Comparison of ENCODE assay signal across 16 cellular contexts in genomic region chr7:70387197-70387596, GRCh38.
"Had no signal": no experiment of that assay in that cellular context is flagged by ENCODE, and none has a peak within 500 bp of the region (broad histone marks: within the 10 kb centered on the region; RNA-seq: fewer than 3 reads in every experiment).

No MANE protein-coding gene starts in this region.

- ATAC-seq: activated naive CD4-positive, alpha-beta T cell treated with anti-CD3 and anti-CD28 coated beads, Interleukin-2, amount 50 U/mL, for 72 hours; activated T-cell treated with anti-CD3 and anti-CD28 coated beads, Interleukin-2, amount 50 U/mL, for 72 hours; lower lobe of right lung; natural killer cell; stimulated activated naive B cell treated with anti-CD40 and anti-IgM and Interleukin-4, amounts not matched to agents 10 μg/mL and 1 μg/mL and 100 μg/mL, for 72 hours; T-helper 17 cell had no signal

- H3K27ac ChIP-seq: adrenal gland, lower lobe of right lung, parathyroid adenoma, transverse colon, vagina, VCaP had no signal

- H3K4me1 ChIP-seq: lower lobe of right lung, parathyroid adenoma, transverse colon, vagina had no signal

- H3K27me3 ChIP-seq: adrenal gland, transverse colon, vagina had no signal

- H3K36me3 ChIP-seq: adrenal gland, lower lobe of right lung, transverse colon, vagina had no signal

- H3K9me3 ChIP-seq: adrenal gland, lower lobe of right lung, transverse colon, vagina had no signal

- DNase-seq: activated CD4-positive, CD25-positive, alpha-beta regulatory T cell treated with anti-CD3 and anti-CD28 coated beads, Interleukin-2, amount 50 U/mL, for 72 hours; activated effector memory CD4-positive, alpha-beta T cell treated with anti-CD3 and anti-CD28 coated beads, Interleukin-2, amount 50 U/mL, for 16 hours; activated T-cell treated with anti-CD3 and anti-CD28 coated beads, Interleukin-2, amount 50 U/mL, for 72 hours; foreskin melanocyte; head of caudate nucleus; immature natural killer cell; lower lobe of right lung; natural killer cell; stimulated activated naive B cell treated with anti-CD40 and anti-IgM and Interleukin-4, amounts not matched to agents 10 μg/mL and 1 μg/mL and 100 μg/mL, for 72 hours; T-helper 17 cell; transverse colon had no signal

- H3K4me3 ChIP-seq: adrenal gland, lower lobe of right lung, transverse colon, vagina had no signal
